30 cellular contexts compared by ENCODE assay signal in genomic region chr1:227265891-227266290, GRCh38.
"Had no signal": no experiment of that assay in that cellular context is flagged by ENCODE, and none has a peak within 500 bp of the region (broad histone marks: within the 10 kb centered on the region; RNA-seq: fewer than 3 reads in every experiment).

No MANE protein-coding gene starts in this region.

- H3K27ac ChIP-seq: ascending aorta, cardiac muscle cell, VCaP had no signal

- DNase-seq: activated B cell treated with CpG ODN at 0.5 μM for 24 hours; activated CD4-positive, alpha-beta memory T cell treated with anti-CD3 and anti-CD28 coated beads for 36 hours; activated CD4-positive, alpha-beta T cell treated with anti-CD3 and anti-CD28 coated beads for 4 hours; activated CD4-positive, alpha-beta T cell treated with anti-CD3 and anti-CD28 coated beads, Interleukin-2, amount 10 ng/mL, durations not matched to agents 24 days and 14 days; activated CD4-positive, alpha-beta T cell treated with anti-CD3 and anti-CD28 coated beads, Interleukin-2, amount 50 U/mL, for 1 hour; activated CD4-positive, alpha-beta T cell treated with anti-CD3 and anti-CD28 coated beads, Interleukin-2, amount 50 U/mL, for 4 hours; activated CD4-positive, CD25-positive, alpha-beta regulatory T cell treated with anti-CD3 and anti-CD28 coated beads, Interleukin-2, amount 50 U/mL, for 72 hours; activated CD8-positive, alpha-beta memory T cell treated with anti-CD3 and anti-CD28 coated beads, Interleukin-2, amount 50 U/mL, for 4 hours; activated CD8-positive, alpha-beta T cell treated with anti-CD3 and anti-CD28 coated beads for 36 hours; activated effector memory CD4-positive, alpha-beta T cell treated with anti-CD3 and anti-CD28 coated beads, Interleukin-2, amount 50 U/mL, for 16 hours; activated naive CD4-positive, alpha-beta T cell treated with anti-CD3 and anti-CD28 coated beads, Interleukin-2, amount 10 ng/mL, durations not matched to agents 7 days and 5 days; activated naive CD4-positive, alpha-beta T cell treated with Interleukin-2 at 50 U/mL for 16 hours; activated naive CD8-positive, alpha-beta T cell treated with anti-CD3 and anti-CD28 coated beads, Interleukin-2, amount 10 ng/mL, durations not matched to agents 7 days and 5 days; activated naive CD8-positive, alpha-beta T cell treated with anti-CD3 and anti-CD28 coated beads, Interleukin-2, amount 50 U/mL, for 24 hours; activated T-cell treated with anti-CD3 and anti-CD28 coated beads for 4 hours; activated T-cell treated with anti-CD3 and anti-CD28 coated beads, Interleukin-2, amount 50 U/mL, for 1 hour; activated T-cell treated with anti-CD3 and anti-CD28 coated beads, Interleukin-2, amount 50 U/mL, for 4 hours; activated T-cell treated with anti-CD3 and anti-CD28 coated beads, Interleukin-2, amount 50 U/mL, for 72 hours; amygdala; anterior cingulate cortex; caudate nucleus; cerebellar nuclear complex; T-helper 1 cell; T-helper 2 cell; T-helper 9 cell had no signal

- FAIRE-seq: bronchial epithelial cell had no signal

- H3K4me3 ChIP-seq: ascending aorta, cardiac muscle cell had no signal

- H3K27me3 ChIP-seq: ascending aorta, cardiac muscle cell had no signal

- ATAC-seq: activated CD8-positive, alpha-beta T cell treated with anti-CD3 and anti-CD28 coated beads for 36 hours; activated naive CD8-positive, alpha-beta T cell treated with anti-CD3 and anti-CD28 coated beads, Interleukin-2, amount 50 U/mL, for 24 hours; activated T-cell treated with anti-CD3 and anti-CD28 coated beads, Interleukin-2, amount 50 U/mL, for 4 hours; activated T-cell treated with anti-CD3 and anti-CD28 coated beads, Interleukin-2, amount 50 U/mL, for 72 hours; activated T-helper 17 cell treated with anti-CD3 and anti-CD28 coated beads, Interleukin-2, amount 50 U/mL, for 72 hours had no signal
